ENCODE assay signal across 9 cellular contexts in genomic region chr17:56678249-56679144, GRCh38.
DNase-seq lines count a peak whose midpoint lies in the region; ATAC-seq and TF ChIP-seq lines count a peak whose summit lies in the region.
"Had no signal": no experiment of that assay in that cellular context is flagged by ENCODE, and none has a peak within 500 bp of the region (broad histone marks: within the 10 kb centered on the region; RNA-seq: fewer than 3 reads in every experiment).

No MANE protein-coding gene starts in this region.

- intact Hi-C loops in A673 (cut with micrococcal nuclease; ENCODE audit: unreplicated experiment), result loop anchor here (1.0 to 5.0 kb wide), 2 partner anchors 86 to 176 kb away; no protein-coding TSS in a partner anchor

- H3K9me3 Mint-ChIP-seq in IgD-negative memory B cell (no peaks in the 10 kb centered on the region), memory B cell (no peaks in the 10 kb centered on the region)
- no peaks in the 10 kb centered on the region for H3K9me3 Mint-ChIP-seq in activated naive CD4-positive, alpha-beta T cell treated with anti-CD3 and anti-CD28 coated beads, Interleukin-2, amount 10 ng/mL, durations not matched to agents 7 days and 5 days
- H3K9me3 Mint-ChIP-seq: activated naive CD8-positive, alpha-beta T cell treated with anti-CD3 and anti-CD28 coated beads, Interleukin-2, amount 10 ng/mL, durations not matched to agents 7 days and 5 days had no signal

- POLR2A ChIA-PET in A673 (lab: Charles Lee; ENCODE audit: low non-redundant PET), result interaction anchor here (0.6 kb wide), 1 partner anchor 22 kb away, joined by 3 read pairs; no protein-coding TSS in a partner anchor

- H3K36me3 Mint-ChIP-seq in IgD-negative memory B cell (no peaks in the 10 kb centered on the region), memory B cell (no peaks in the 10 kb centered on the region)
- H3K36me3 Mint-ChIP-seq in activated naive CD4-positive, alpha-beta T cell treated with anti-CD3 and anti-CD28 coated beads, Interleukin-2, amount 10 ng/mL, durations not matched to agents 7 days and 5 days, result no peaks in the 10 kb centered on the region
- H3K36me3 Mint-ChIP-seq: activated naive CD8-positive, alpha-beta T cell treated with anti-CD3 and anti-CD28 coated beads, Interleukin-2, amount 10 ng/mL, durations not matched to agents 7 days and 5 days had no signal

- H3K4me1 Mint-ChIP-seq in IgD-negative memory B cell (peaks cover 0 to 5% (median 0%) of the 10 kb centered on the region in 3 donors), memory B cell (no peaks in the 10 kb centered on the region)
- H3K4me1 Mint-ChIP-seq in activated naive CD4-positive, alpha-beta T cell treated with anti-CD3 and anti-CD28 coated beads, Interleukin-2, amount 10 ng/mL, durations not matched to agents 7 days and 5 days, result peaks cover 14% of the 10 kb centered on the region

- peaks cover 6% of the 10 kb centered on the region for H3K4me1 ChIP-seq in A673 (ENCODE audit: insufficient read depth, low read length, poor library complexity, severe bottlenecking)

- no TSS peak for BruUV-seq in A673 (replicated peaks; lab: Mats Ljungman, UMichigan)

- H3K27me3 Mint-ChIP-seq in IgD-negative memory B cell (peaks cover 37% of the 10 kb centered on the region), memory B cell (peaks cover 19% of the 10 kb centered on the region)
- peaks cover 54% of the 10 kb centered on the region for H3K27me3 Mint-ChIP-seq in activated naive CD4-positive, alpha-beta T cell treated with anti-CD3 and anti-CD28 coated beads, Interleukin-2, amount 10 ng/mL, durations not matched to agents 7 days and 5 days

- peak; percentile 45 for DNase-seq in A673 (ENCODE audit: low spot score)
- peak; percentile 26 for DNase-seq in dermis blood vessel endothelial cell
- DNase-seq in memory B cell (ENCODE audit: low spot score in 2 of 2), result no peak
- DNase-seq in RPMI8226, result no peak
- DNase-seq in activated naive CD4-positive, alpha-beta T cell treated with anti-CD3 and anti-CD28 coated beads, Interleukin-2, amount 10 ng/mL, durations not matched to agents 7 days and 5 days, result no peak
- DNase-seq in activated gamma-delta T cell treated with Interleukin-2 at 50 U/mL for 16 hours, result no peak
- DNase-seq: activated naive CD8-positive, alpha-beta T cell treated with anti-CD3 and anti-CD28 coated beads, Interleukin-2, amount 10 ng/mL, durations not matched to agents 7 days and 5 days had no signal

- H3K27me3 ChIP-seq in A673 (replicated peaks; ENCODE audit: insufficient read depth, low read depth, low read length, poor library complexity), result peaks cover 77% of the 10 kb centered on the region

- ATAC-seq in memory B cell (ENCODE audit: low read depth), result peak; percentile 26
- ATAC-seq in GM19452 (IDR thresholded peaks at IDR 0.05; ENCODE audit: unreplicated experiment), result no peak

- H3K4me3 Mint-ChIP-seq in IgD-negative memory B cell, result peak overlapping the region in 3 of 4 donors; percentile 53 to 76 (median 56)
- peak overlapping the region; percentile 67 for H3K4me3 Mint-ChIP-seq in memory B cell
- no peak overlapping the region for H3K4me3 Mint-ChIP-seq in activated naive CD4-positive, alpha-beta T cell treated with anti-CD3 and anti-CD28 coated beads, Interleukin-2, amount 10 ng/mL, durations not matched to agents 7 days and 5 days

- CTCF ChIA-PET in A673 (lab: Charles Lee), result interaction anchor here (0.6 to 0.7 kb wide), 3 partner anchors 85 to 179 kb away, joined by 6 to 9 read pairs (median 6); partner anchors contain the start of gene NOG
- CTCF ChIA-PET in activated naive CD4-positive, alpha-beta T cell treated with anti-CD3 and anti-CD28 coated beads, Interleukin-2, amount 10 ng/mL, durations not matched to agents 7 days and 5 days (lab: Charles Lee), result interaction anchor here (1.1 to 6.0 kb wide), 5 partner anchors 12 to 179 kb away, joined by 3 to 35 read pairs (median 6); partner anchors contain the start of gene NOG

- H3K27ac Mint-ChIP-seq in IgD-negative memory B cell (no peak overlapping the region), memory B cell (no peak overlapping the region)
- no peak overlapping the region for H3K27ac Mint-ChIP-seq in activated naive CD4-positive, alpha-beta T cell treated with anti-CD3 and anti-CD28 coated beads, Interleukin-2, amount 10 ng/mL, durations not matched to agents 7 days and 5 days
- H3K27ac Mint-ChIP-seq: activated naive CD8-positive, alpha-beta T cell treated with anti-CD3 and anti-CD28 coated beads, Interleukin-2, amount 10 ng/mL, durations not matched to agents 7 days and 5 days had no signal

- no peaks in the 10 kb centered on the region for H3K36me3 ChIP-seq in A673 (ENCODE audit: insufficient read depth, low read length, poor library complexity, severe bottlenecking)

- no peak for TF ChIP-seq CTCF in A673 (conservative IDR thresholded peaks at IDR 0.05; ENCODE audit: low read depth, low read length)

- no peaks in the 10 kb centered on the region for H3K9me3 ChIP-seq in A673 (ENCODE audit: low read depth, low read length, poor library complexity, severe bottlenecking)

- H3K4me3 ChIP-seq in A673 (ENCODE audit: low read depth, low read length, poor library complexity, severe bottlenecking), result peak overlapping the region; percentile 36

- H3K27ac ChIP-seq in A673 (ENCODE audit: low read depth, low read length, poor library complexity, severe bottlenecking), result no peak overlapping the region

Comparison
In these comparisons a context has a peak if more than half of its experiments do, and no peak if none do; other contexts are left out.
1. DNase-seq: peak in A673 (single experiment) and dermis blood vessel endothelial cell (single experiment); none in memory B cell (0 of 2), RPMI8226 (single experiment), activated naive CD4-positive, alpha-beta T cell treated with anti-CD3 and anti-CD28 coated beads, Interleukin-2, amount 10 ng/mL, durations not matched to agents 7 days and 5 days (single experiment) and activated gamma-delta T cell treated with Interleukin-2 at 50 U/mL for 16 hours (single experiment).